8 cellular contexts compared by ENCODE assay signal in the genomic region with DNA sequence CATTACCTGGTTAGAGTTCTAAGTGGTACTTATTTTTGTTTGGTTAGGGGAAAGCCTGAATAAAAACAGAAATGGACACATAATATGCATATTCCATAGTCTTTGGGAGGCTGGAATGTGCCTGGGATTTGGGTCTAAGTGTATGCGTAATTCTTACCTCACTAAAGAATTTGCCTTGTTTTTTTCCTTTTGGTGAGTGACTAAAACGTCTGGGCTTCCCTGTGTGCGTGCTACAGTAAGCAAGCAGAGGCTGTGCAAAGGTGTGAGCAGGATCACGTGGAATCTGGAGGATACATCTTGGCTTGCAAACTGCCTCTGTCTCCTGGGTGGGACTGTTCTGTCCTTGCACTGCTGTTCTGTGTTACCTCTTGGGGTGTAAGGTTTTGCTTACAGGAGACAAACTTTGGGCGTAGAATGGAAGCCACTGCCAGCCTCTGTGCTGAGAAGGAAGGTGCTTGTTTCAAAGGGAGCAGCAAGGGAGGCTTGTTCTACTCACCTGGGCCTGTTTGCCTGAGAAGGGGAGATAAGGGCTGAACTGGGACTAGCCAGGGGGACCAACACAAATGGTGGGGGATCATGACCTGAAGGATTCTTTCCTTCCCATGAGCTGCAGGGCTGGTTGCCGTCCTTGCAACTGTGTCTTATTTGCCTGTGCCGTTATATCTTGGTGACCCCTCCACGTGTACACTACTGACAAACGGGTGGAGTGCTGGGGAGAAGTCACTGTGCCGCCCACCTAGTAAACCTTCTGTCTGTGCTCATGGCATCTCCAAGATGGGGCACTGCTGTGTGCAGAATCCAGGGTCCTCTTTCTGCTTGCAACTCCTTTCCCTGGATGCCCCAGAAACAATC. TPM values are rescaled to one million over a fixed set of nuclear protein-coding genes. Genes with fewer than 3 reads are reported as not detected.
A peak's percentile ranks its signal among the peaks of the same experiment; 100 is the strongest.
DNase-seq lines count a peak whose midpoint lies in the region; ATAC-seq and TF ChIP-seq lines count a peak whose summit lies in the region.

No MANE protein-coding gene starts in this region.

- no peak overlapping the region for H2AFZ ChIP-seq in Loucy (ENCODE audit: low read length)

- H3K9me3 Mint-ChIP-seq in activated naive CD4-positive, alpha-beta T cell treated with anti-CD3 and anti-CD28 coated beads for 36 hours: no peaks in the 10 kb centered on the region

- peaks cover 79% of the 10 kb centered on the region for H3K36me3 Mint-ChIP-seq in activated naive CD4-positive, alpha-beta T cell treated with anti-CD3 and anti-CD28 coated beads for 36 hours (ENCODE audit: low read depth)

- no peaks in the 10 kb centered on the region for H3K9me2 ChIP-seq in Loucy (replicated peaks; ENCODE audit: low read depth, low read length)

- no peaks in the 10 kb centered on the region; the same call in 1 of the 2 replicates for H3K36me3 ChIP-seq in Loucy (ENCODE audit: insufficient read depth, low read length)
- H3K36me3 ChIP-seq in rectal smooth muscle tissue (ENCODE audit: control insufficient read depth, insufficient read depth, low read length): peaks cover 38% of the 10 kb centered on the region

- H3K4me3 ChIP-seq in Loucy (ENCODE audit: low read length, poor library complexity, severe bottlenecking): peak overlapping the region; percentile 94
- peak overlapping the region; percentile 99 for H3K4me3 ChIP-seq in rectal smooth muscle tissue (ENCODE audit: low read length)

- intact Hi-C loops in activated naive CD4-positive, alpha-beta T cell treated with anti-CD3 and anti-CD28 coated beads for 36 hours (cut with micrococcal nuclease): loop anchor here (1.0 kb wide), 4 partner anchors 8 to 70 kb away; no protein-coding TSS in a partner anchor

- peaks cover 14% of the 10 kb centered on the region for H3K27me3 Mint-ChIP-seq in activated naive CD4-positive, alpha-beta T cell treated with anti-CD3 and anti-CD28 coated beads for 36 hours (ENCODE audit: low read depth)

- no peak for TF ChIP-seq CTCF in Loucy (conservative IDR thresholded peaks at IDR 0.05; ENCODE audit: low read length)

- peaks cover 67% of the 10 kb centered on the region for H3K4me1 Mint-ChIP-seq in activated naive CD4-positive, alpha-beta T cell treated with anti-CD3 and anti-CD28 coated beads for 36 hours (ENCODE audit: low read depth)

- peaks cover 85% of the 10 kb centered on the region for H4K20me1 ChIP-seq in Loucy (ENCODE audit: insufficient read depth, low read length, poor library complexity, severe bottlenecking)

- peak overlapping the region; percentile 99 for H3K27ac Mint-ChIP-seq in activated naive CD4-positive, alpha-beta T cell treated with anti-CD3 and anti-CD28 coated beads for 36 hours

- H3K4me3 Mint-ChIP-seq in activated naive CD4-positive, alpha-beta T cell treated with anti-CD3 and anti-CD28 coated beads for 36 hours: peak overlapping the region; percentile 100

- H3K4me1 ChIP-seq in Loucy (ENCODE audit: insufficient read depth, low read length, poor library complexity, severe bottlenecking) (peaks cover 79% of the 10 kb centered on the region), rectal smooth muscle tissue (ENCODE audit: control insufficient read depth, insufficient read depth, low read length) (peaks cover 44% of the 10 kb centered on the region)

- H3K27ac ChIP-seq in rectal smooth muscle tissue (ENCODE audit: low read depth, low read length): peak overlapping the region; percentile 100

- peaks cover 98% of the 10 kb centered on the region for H3K79me2 ChIP-seq in Loucy (ENCODE audit: insufficient read depth, low read length)

- ATAC-seq in GM18868 (IDR thresholded peaks at IDR 0.05; ENCODE audit: unreplicated experiment): no peak

- in situ Hi-C loops in Caki2 (cut with HindIII; ENCODE audit: low pct_unique_long_range_greater_than_20kb, low sequenced_read_pairs): no loop called here

- DNase-seq in Caki2 (ENCODE audit: low read depth): peak; percentile 66
- DNase-seq in activated naive CD4-positive, alpha-beta T cell treated with anti-CD3 and anti-CD28 coated beads for 36 hours: peak; percentile 68
- DNase-seq in glomerular visceral epithelial cell (ENCODE audit: extremely low spot score): peak; percentile 62
- DNase-seq in NCI-H1694 (lab: John Stamatoyannopoulos, UW): no peak
- DNase-seq in NK-92 treated with Interleukin-12 subunit alpha and Interleukin-12 subunit beta, amount 100 ng/mL, for 24 hours (lab: John Stamatoyannopoulos, UW): no peak

- H3K9ac ChIP-seq in Loucy (ENCODE audit: low read depth, low read length, poor library complexity, severe bottlenecking) (peak overlapping the region; percentile 100), rectal smooth muscle tissue (ENCODE audit: low read length) (peak overlapping the region; percentile 100)

- H3K4me2 ChIP-seq in Loucy (ENCODE audit: low read depth, low read length, poor library complexity, severe bottlenecking): peak overlapping the region; percentile 99

- CTCF ChIA-PET in activated naive CD4-positive, alpha-beta T cell treated with anti-CD3 and anti-CD28 coated beads for 36 hours (lab: Charles Lee): interaction anchor here (1.4 to 16.8 kb wide), 2 partner anchors 45 to 77 kb away, joined by 4 to 359 read pairs; a partner anchor contains a TSS

- H3K27me3 ChIP-seq in Loucy (ENCODE audit: insufficient read depth, low read length, poor library complexity, severe bottlenecking) (no peaks in the 10 kb centered on the region), rectal smooth muscle tissue (ENCODE audit: control insufficient read depth, insufficient read depth, low read length) (no peaks in the 10 kb centered on the region)

- peaks cover 28% of the 10 kb centered on the region for H3F3A ChIP-seq in Loucy (ENCODE audit: low read depth)

- H3K9me3 ChIP-seq in Loucy (ENCODE audit: insufficient read depth, low read depth, low read length): no peaks in the 10 kb centered on the region

RNA-seq across cellular contexts. Expression of a gene that starts 4.5 kb away (rescaled TPM):
- 2.3 and 8.7 TPM in 2 replicates for total RNA-seq in Caki2 (2014; rRNA removed; shearing (Covaris generic); ENCODE audit: low replicate concordance)
- 100 to 1,000 TPM; 693 to 750 TPM for total RNA-seq in activated naive CD4-positive, alpha-beta T cell treated with anti-CD3 and anti-CD28 coated beads for 36 hours

RNA-seq across cellular contexts. Expression of a gene that starts 40.6 kb away (rescaled TPM):
- 24.8 and 35.5 TPM in 2 replicates for total RNA-seq in Caki2 (2014; rRNA removed; shearing (Covaris generic); ENCODE audit: low replicate concordance)
- 10 to 100 TPM; 38.2 to 40.0 TPM for total RNA-seq in activated naive CD4-positive, alpha-beta T cell treated with anti-CD3 and anti-CD28 coated beads for 36 hours

RNA-seq across cellular contexts. Expression of a gene that starts 44.6 kb away (rescaled TPM):
- 1.1 and 2.3 TPM in 2 replicates for total RNA-seq in Caki2 (2014; rRNA removed; shearing (Covaris generic); ENCODE audit: low replicate concordance)
- 10 to 100 TPM; 10.4 to 12.1 TPM for total RNA-seq in activated naive CD4-positive, alpha-beta T cell treated with anti-CD3 and anti-CD28 coated beads for 36 hours

Comparison
In these comparisons a context has a peak if more than half of its experiments do, and no peak if none do; other contexts are left out.
1. DNase-seq: peak in Caki2 (single experiment), activated naive CD4-positive, alpha-beta T cell treated with anti-CD3 and anti-CD28 coated beads for 36 hours (single experiment) and glomerular visceral epithelial cell (single experiment); none in NCI-H1694 (single experiment) and NK-92 treated with Interleukin-12 subunit alpha and Interleukin-12 subunit beta, amount 100 ng/mL, for 24 hours (single experiment).
2. RNA of a gene that starts 4.5 kb away (total RNA-seq): 693 to 750 TPM in activated naive CD4-positive, alpha-beta T cell treated with anti-CD3 and anti-CD28 coated beads for 36 hours; 2.3 to 8.7 TPM in Caki2; every median in the first group is over 10 times any median in the second.